ENCODE assay signal across 1 cellular context in genomic region chr17:28745052-28745776, GRCh38.
TF ChIP-seq lines count a peak whose summit lies in the region.

No MANE protein-coding gene starts in this region.

TF ChIP-seq in HCT116, 20 proteins besides CTCF, POLR2A, EP300 and RAD21 (continued from another document):
- TF ChIP-seq, protein P1, sequence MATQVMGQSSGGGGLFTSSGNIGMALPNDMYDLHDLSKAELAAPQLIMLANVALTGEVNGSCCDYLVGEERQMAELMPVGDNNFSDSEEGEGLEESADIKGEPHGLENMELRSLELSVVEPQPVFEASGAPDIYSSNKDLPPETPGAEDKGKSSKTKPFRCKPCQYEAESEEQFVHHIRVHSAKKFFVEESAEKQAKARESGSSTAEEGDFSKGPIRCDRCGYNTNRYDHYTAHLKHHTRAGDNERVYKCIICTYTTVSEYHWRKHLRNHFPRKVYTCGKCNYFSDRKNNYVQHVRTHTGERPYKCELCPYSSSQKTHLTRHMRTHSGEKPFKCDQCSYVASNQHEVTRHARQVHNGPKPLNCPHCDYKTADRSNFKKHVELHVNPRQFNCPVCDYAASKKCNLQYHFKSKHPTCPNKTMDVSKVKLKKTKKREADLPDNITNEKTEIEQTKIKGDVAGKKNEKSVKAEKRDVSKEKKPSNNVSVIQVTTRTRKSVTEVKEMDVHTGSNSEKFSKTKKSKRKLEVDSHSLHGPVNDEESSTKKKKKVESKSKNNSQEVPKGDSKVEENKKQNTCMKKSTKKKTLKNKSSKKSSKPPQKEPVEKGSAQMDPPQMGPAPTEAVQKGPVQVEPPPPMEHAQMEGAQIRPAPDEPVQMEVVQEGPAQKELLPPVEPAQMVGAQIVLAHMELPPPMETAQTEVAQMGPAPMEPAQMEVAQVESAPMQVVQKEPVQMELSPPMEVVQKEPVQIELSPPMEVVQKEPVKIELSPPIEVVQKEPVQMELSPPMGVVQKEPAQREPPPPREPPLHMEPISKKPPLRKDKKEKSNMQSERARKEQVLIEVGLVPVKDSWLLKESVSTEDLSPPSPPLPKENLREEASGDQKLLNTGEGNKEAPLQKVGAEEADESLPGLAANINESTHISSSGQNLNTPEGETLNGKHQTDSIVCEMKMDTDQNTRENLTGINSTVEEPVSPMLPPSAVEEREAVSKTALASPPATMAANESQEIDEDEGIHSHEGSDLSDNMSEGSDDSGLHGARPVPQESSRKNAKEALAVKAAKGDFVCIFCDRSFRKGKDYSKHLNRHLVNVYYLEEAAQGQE (IDR thresholded peaks at IDR 0.05; ENCODE audit: low read depth): no peak
- TF ChIP-seq ZFX (IDR thresholded peaks at IDR 0.05): no peak
- TF ChIP-seq POLR2AphosphoS5 (IDR thresholded peaks at IDR 0.05; ENCODE audit: low read depth, low read length): no peak
- TF ChIP-seq SP1 (IDR thresholded peaks at IDR 0.05; ENCODE audit: low read depth): no peak
- TF ChIP-seq EGR1 (IDR thresholded peaks at IDR 0.05; ENCODE audit: low read depth): no peak
